16 cellular contexts compared by ENCODE assay signal in genomic region chr2:6757215-6757614, GRCh38.
DNase-seq lines count a peak whose midpoint lies in the region; ATAC-seq, FAIRE-seq and TF ChIP-seq lines count a peak whose summit lies in the region.
"Had no signal": no experiment of that assay in that cellular context is flagged by ENCODE, and none has a peak within 500 bp of the region (broad histone marks: within the 10 kb centered on the region; RNA-seq: fewer than 3 reads in every experiment).

No MANE protein-coding gene starts in this region.

- H3K18ac ChIP-seq in mesendoderm (ENCODE audit: low read length): no peak overlapping the region

- H3K9ac ChIP-seq in HepG2 (ENCODE audit: insufficient read depth, low read depth, low read length) (no peak overlapping the region), mesendoderm (ENCODE audit: low read length) (no peak overlapping the region)

- H2AK5ac ChIP-seq in mesendoderm (ENCODE audit: low read length): no peak overlapping the region

- peak; percentile 74 for DNase-seq in NCI-H146 treated with DMSO at 0.1 percent for 48 hours (lab: John Stamatoyannopoulos, UW; ENCODE audit: unreplicated experiment)
- no peak for DNase-seq in HepG2 (ENCODE audit: low spot score)
- DNase-seq in mucosa of gallbladder (ENCODE audit: low spot score): peak; percentile 39
- no peak for DNase-seq in pons (ENCODE audit: low spot score)
- DNase-seq in mesendoderm: no peak
- DNase-seq in gastrocnemius medialis: no peak
- DNase-seq: C1 segment of cervical spinal cord; Calu3; CD4-positive, alpha-beta memory T cell; COR-L47; DMS53; DND-41; H9 had no signal

- intact Hi-C loops in HepG2 (cut with micrococcal nuclease; ENCODE audit: unreplicated experiment) (no loop called here), gastrocnemius medialis (cut with DNase I; ENCODE audit: low total_unique reads) (no loop called here)

- ATAC-seq in HepG2 (peak; percentile 89), gastrocnemius medialis (no peak)
- ATAC-seq: HCT116 had no signal

- H4K5ac ChIP-seq in mesendoderm (ENCODE audit: low read length): no peak overlapping the region

- TF ChIP-seq RAD21 in HepG2 (CRISPR knock-in tag; IDR thresholded peaks at IDR 0.05): no peak

- H3K4me1 ChIP-seq in HepG2 (ENCODE audit: insufficient read depth, low read length): no peaks in the 10 kb centered on the region
- no peaks in the 10 kb centered on the region for H3K4me1 ChIP-seq in mesendoderm (ENCODE audit: control insufficient read depth, low read depth, low read length)
- H3K4me1 ChIP-seq in gastrocnemius medialis: no peaks in the 10 kb centered on the region

- H2AFZ ChIP-seq in HepG2 (ENCODE audit: low read length): no peak overlapping the region

- no peaks in the 10 kb centered on the region for H4K20me1 ChIP-seq in HepG2 (ENCODE audit: insufficient read depth, low read length)

- H4K8ac ChIP-seq in mesendoderm (ENCODE audit: low read depth, low read length): no peak overlapping the region

- no peaks in the 10 kb centered on the region for H3K79me2 ChIP-seq in HepG2 (ENCODE audit: insufficient read depth, low read length)
- no peaks in the 10 kb centered on the region for H3K79me2 ChIP-seq in mesendoderm (ENCODE audit: control insufficient read depth, insufficient read depth, low read length)

- no peak overlapping the region for H3K27ac ChIP-seq in HepG2 (ENCODE audit: extremely low read length, insufficient read depth, low read length)
- no peak overlapping the region for H3K27ac ChIP-seq in mesendoderm (ENCODE audit: low read depth, low read length)
- H3K27ac ChIP-seq in gastrocnemius medialis: no peak overlapping the region

- H2BK5ac ChIP-seq in mesendoderm (ENCODE audit: low read length): no peak overlapping the region

- TF ChIP-seq POLR2A in HepG2 (IDR thresholded peaks at IDR 0.05; ENCODE audit: insufficient read depth in 1 of 2, low read depth in 2 of 2, low read length in 2 of 2) (no peak), gastrocnemius medialis (IDR thresholded peaks at IDR 0.05) (no peak)

- no TSS peak for BruUV-seq in HepG2 (replicated peaks; lab: Mats Ljungman, UMichigan)

- in situ Hi-C loops in HepG2 (cut with HindIII; ENCODE audit: extremely low pct_ligation_motif_present, low pct_unique_long_range_greater_than_20kb): no loop called here
- in situ Hi-C loops in gastrocnemius medialis (cut with MboI; ENCODE audit: low sequenced_read_pairs in 4 of 4): no loop called here

- H3K27me3 ChIP-seq in HepG2 (ENCODE audit: control insufficient read depth in 1 of 2, insufficient read depth in 2 of 2, low read length in 2 of 2) (peaks cover 0 to 33% of the 10 kb centered on the region in 2 experiments; a peak in 2 of 5 replicates), mesendoderm (ENCODE audit: insufficient read depth, low read length, poor library complexity) (no peaks in the 10 kb centered on the region), gastrocnemius medialis (no peaks in the 10 kb centered on the region)

- no peaks in the 10 kb centered on the region for H3K9me3 ChIP-seq in HepG2 (ENCODE audit: low read length)
- H3K9me3 ChIP-seq in gastrocnemius medialis: no peaks in the 10 kb centered on the region

- no peak overlapping the region for H3K4ac ChIP-seq in mesendoderm (ENCODE audit: low read depth, low read length)

- H3K4me3 ChIP-seq in HepG2 (replicated peaks in 1 of 3; ENCODE audit: insufficient read depth in 1 of 3, low read depth in 2 of 3, low read length in 3 of 3): no peak overlapping the region
- no peak overlapping the region for H3K4me3 ChIP-seq in mesendoderm (ENCODE audit: low read length)
- no peak overlapping the region for H3K4me3 ChIP-seq in gastrocnemius medialis

- TF ChIP-seq CTCF in HepG2 (CRISPR knock-in tag; IDR thresholded peaks at IDR 0.05): no peak
- TF ChIP-seq CTCF in gastrocnemius medialis (IDR thresholded peaks at IDR 0.05 in 4 of 5, conservative IDR thresholded peaks at IDR 0.05 in 1 of 5): no peak

- no peak overlapping the region for H3K23ac ChIP-seq in mesendoderm (ENCODE audit: low read length)

- H2BK120ac ChIP-seq in mesendoderm (ENCODE audit: low read depth, low read length): no peak overlapping the region

- H3K4me2 ChIP-seq in HepG2 (ENCODE audit: low read depth, low read length) (no peak overlapping the region), mesendoderm (ENCODE audit: low read length) (no peak overlapping the region)

- FAIRE-seq in HepG2 (lab: Jason Lieb, UNC): no peak
- FAIRE-seq: G401.6, GM12892 had no signal

- no peaks in the 10 kb centered on the region for H3K79me1 ChIP-seq in mesendoderm (ENCODE audit: low read length)

- POLR2A ChIA-PET in HepG2 (lab: Yijun Ruan, JAX): no interaction called here

- CTCF ChIA-PET in HepG2 (lab: Yijun Ruan, JAX; ENCODE audit: low intra/inter-chr PET ratio, low total read pairs): no interaction called here

- H3K56ac ChIP-seq in mesendoderm (ENCODE audit: low read length): no peak overlapping the region

- no peak for TF ChIP-seq EP300 in HepG2 (IDR thresholded peaks at IDR 0.05; ENCODE audit: low read depth in 2 of 2, low read length in 2 of 2)
- no peak for TF ChIP-seq EP300 in HepG2 (CRISPR knock-in tag; IDR thresholded peaks at IDR 0.05; ENCODE audit: borderline replicate concordance)

- no peaks in the 10 kb centered on the region for H3K36me3 ChIP-seq in HepG2 (replicated peaks in 1 of 2; ENCODE audit: control insufficient read depth in 1 of 2, insufficient read depth in 2 of 2, low read length in 2 of 2)
- H3K36me3 ChIP-seq in mesendoderm (ENCODE audit: control insufficient read depth, insufficient read depth, low read length): no peaks in the 10 kb centered on the region
- no peaks in the 10 kb centered on the region for H3K36me3 ChIP-seq in gastrocnemius medialis

- WGBS in HepG2 (ENCODE audit: low lambda C conversion rate): 7% methylated on average over 10 of the region's 10 CpGs
- no CpG with 5 or more reads among the region's 10 CpGs for WGBS in mesendoderm (ENCODE audit: extremely low coverage, insufficient coverage, low lambda C conversion rate)

- H2BK15ac ChIP-seq in mesendoderm (replicated peaks; ENCODE audit: low read depth): no peak overlapping the region

TF ChIP-seq in HepG2, 621 proteins besides CTCF, POLR2A, EP300 and RAD21:
- TF ChIP-seq SP4 (CRISPR knock-in tag; IDR thresholded peaks at IDR 0.05): no peak
- TF ChIP-seq CEBPB (IDR thresholded peaks at IDR 0.05; ENCODE audit: borderline replicate concordance, low read depth, low read length): 0 out of 2 replicates have a peak, but pooled peaks have one; percentile 17
- TF ChIP-seq MAZ (IDR thresholded peaks at IDR 0.05; ENCODE audit: borderline replicate concordance, low read depth, low read length): no peak
- TF ChIP-seq MAZ (CRISPR knock-in tag; IDR thresholded peaks at IDR 0.05; ENCODE audit: low read depth): no peak

Comparison
In these comparisons a context has a peak if more than half of its experiments do, and no peak if none do; other contexts are left out.
1. DNase-seq: peak in NCI-H146 treated with DMSO at 0.1 percent for 48 hours (single experiment) and mucosa of gallbladder (single experiment); none in HepG2 (single experiment), pons (single experiment), mesendoderm (single experiment) and gastrocnemius medialis (0 of 2).